In the genomic region with DNA sequence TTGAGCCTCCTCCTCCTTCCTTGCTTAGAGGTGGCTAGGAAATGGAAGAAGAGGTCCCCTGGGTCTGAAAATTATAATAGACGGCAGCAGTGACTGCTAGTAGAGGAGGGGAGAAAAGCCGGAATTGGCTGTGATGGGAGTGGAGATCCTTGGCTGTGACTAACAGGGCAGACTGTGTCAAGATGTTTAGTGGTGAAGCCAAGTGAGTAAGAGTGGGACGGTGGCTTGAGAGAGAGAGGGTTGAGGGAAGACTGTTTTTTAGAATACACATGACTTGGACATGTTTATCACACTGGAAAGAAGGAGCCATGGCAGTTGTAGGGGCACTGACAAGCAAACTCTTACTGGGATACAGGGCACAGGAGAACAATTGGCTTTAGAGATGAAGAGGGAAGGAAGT, we compare ENCODE assay signal across 14 cellular contexts.
A peak's percentile ranks its signal among the peaks of the same experiment; 100 is the strongest.
DNase-seq lines count a peak whose midpoint lies in the region; FAIRE-seq and TF ChIP-seq lines count a peak whose summit lies in the region.
"Had no signal": no experiment of that assay in that cellular context is flagged by ENCODE, and none has a peak within 500 bp of the region (broad histone marks: within the 10 kb centered on the region; RNA-seq: fewer than 3 reads in every experiment).

No MANE protein-coding gene starts in this region.

- no peak for TF ChIP-seq POLR2A in lower leg skin (IDR thresholded peaks at IDR 0.05)

- H3K27me3 Mint-ChIP-seq in osteocyte (ENCODE audit: unreplicated experiment): no peaks in the 10 kb centered on the region
- H3K27me3 Mint-ChIP-seq in activated CD4-positive, alpha-beta memory T cell treated with anti-CD3 and anti-CD28 coated beads, Interleukin-2, amount 10 ng/mL, durations not matched to agents 7 days and 5 days: no peaks in the 10 kb centered on the region
- H3K27me3 Mint-ChIP-seq: effector memory CD8-positive, alpha-beta T cell had no signal

- POLR2A ChIA-PET in activated CD4-positive, alpha-beta memory T cell treated with anti-CD3 and anti-CD28 coated beads, Interleukin-2, amount 10 ng/mL, durations not matched to agents 7 days and 5 days (lab: Charles Lee): no interaction called here

- H3K27ac Mint-ChIP-seq in osteocyte (ENCODE audit: unreplicated experiment): peak overlapping the region; percentile 1
- H3K27ac Mint-ChIP-seq in activated CD4-positive, alpha-beta memory T cell treated with anti-CD3 and anti-CD28 coated beads, Interleukin-2, amount 10 ng/mL, durations not matched to agents 7 days and 5 days: no peak overlapping the region
- H3K27ac Mint-ChIP-seq: effector memory CD8-positive, alpha-beta T cell; mesothelial cell of epicardium had no signal

- peaks cover 18% of the 10 kb centered on the region for H3K4me1 Mint-ChIP-seq in osteocyte (ENCODE audit: unreplicated experiment)
- peaks cover 2% of the 10 kb centered on the region for H3K4me1 Mint-ChIP-seq in activated CD4-positive, alpha-beta memory T cell treated with anti-CD3 and anti-CD28 coated beads, Interleukin-2, amount 10 ng/mL, durations not matched to agents 7 days and 5 days

- peaks cover 7% of the 10 kb centered on the region for H3K9me3 Mint-ChIP-seq in osteocyte (ENCODE audit: unreplicated experiment)
- peaks cover 4% of the 10 kb centered on the region for H3K9me3 Mint-ChIP-seq in activated CD4-positive, alpha-beta memory T cell treated with anti-CD3 and anti-CD28 coated beads, Interleukin-2, amount 10 ng/mL, durations not matched to agents 7 days and 5 days

- WGBS in lower leg skin, 2 donors: 54 to 64% methylated on average over 3 of the region's 3 CpGs

- peaks cover 10% of the 10 kb centered on the region for H3K36me3 Mint-ChIP-seq in osteocyte (ENCODE audit: unreplicated experiment)
- no peaks in the 10 kb centered on the region for H3K36me3 Mint-ChIP-seq in activated CD4-positive, alpha-beta memory T cell treated with anti-CD3 and anti-CD28 coated beads, Interleukin-2, amount 10 ng/mL, durations not matched to agents 7 days and 5 days (ENCODE audit: low read depth)

- peak; percentile 85 for DNase-seq in ELR (ENCODE audit: low read depth)
- DNase-seq in RCC 7860 (ENCODE audit: low spot score): peak; percentile 85
- peak; percentile 57 for DNase-seq in fibroblast of peridontal ligament (ENCODE audit: extremely low read depth)
- no peak for DNase-seq in osteocyte (ENCODE audit: extremely low spot score, unreplicated experiment)
- no peak for DNase-seq in urothelium cell line (ENCODE audit: low spot score)
- DNase-seq in lower leg skin (ENCODE audit: low spot score in 2 of 2): no peak
- no peak for DNase-seq in GM19240 (ENCODE audit: insufficient read length, low spot score)
- no peak for DNase-seq in activated CD4-positive, alpha-beta memory T cell treated with anti-CD3 and anti-CD28 coated beads, Interleukin-2, amount 10 ng/mL, durations not matched to agents 7 days and 5 days
- DNase-seq: adrenal gland; effector memory CD8-positive, alpha-beta T cell; NCI-H1417 treated with DMSO at 0.1 percent for 48 hours; NCI-H748 treated with DMSO at 0.1 percent for 48 hours had no signal

- CTCF ChIA-PET in activated CD4-positive, alpha-beta memory T cell treated with anti-CD3 and anti-CD28 coated beads, Interleukin-2, amount 10 ng/mL, durations not matched to agents 7 days and 5 days (lab: Charles Lee): no interaction called here

- TF ChIP-seq CTCF in osteocyte (IDR thresholded peaks at IDR 0.05) (no peak), lower leg skin (IDR thresholded peaks at IDR 0.05) (no peak)

- no peak overlapping the region for H3K4me3 Mint-ChIP-seq in osteocyte (ENCODE audit: unreplicated experiment)
- H3K4me3 Mint-ChIP-seq in activated CD4-positive, alpha-beta memory T cell treated with anti-CD3 and anti-CD28 coated beads, Interleukin-2, amount 10 ng/mL, durations not matched to agents 7 days and 5 days: no peak overlapping the region
- H3K4me3 Mint-ChIP-seq: effector memory CD8-positive, alpha-beta T cell; mesothelial cell of epicardium had no signal

- FAIRE-seq in RCC 7860 (lab: Jason Lieb, UNC) (peak; percentile 85), urothelium cell line (lab: Jason Lieb, UNC) (no peak)

- intact Hi-C loops in lower leg skin (cut with DNase I; ENCODE audit: low total_unique reads): no loop called here

- no peak overlapping the region for H3K4me3 ChIP-seq in lower leg skin (ENCODE audit: low read depth, poor library complexity, severe bottlenecking)
- H3K4me3 ChIP-seq: adrenal gland, suprapubic skin had no signal

Comparison
In these comparisons a context has a peak if more than half of its experiments do, and no peak if none do; other contexts are left out.
1. DNase-seq: peak in ELR (single experiment), RCC 7860 (single experiment) and fibroblast of peridontal ligament (single experiment); none in osteocyte (single experiment), urothelium cell line (single experiment), lower leg skin (0 of 2), GM19240 (single experiment) and activated CD4-positive, alpha-beta memory T cell treated with anti-CD3 and anti-CD28 coated beads, Interleukin-2, amount 10 ng/mL, durations not matched to agents 7 days and 5 days (single experiment).